Comparison of ENCODE assay signal across 1 cellular context in the genomic region with DNA sequence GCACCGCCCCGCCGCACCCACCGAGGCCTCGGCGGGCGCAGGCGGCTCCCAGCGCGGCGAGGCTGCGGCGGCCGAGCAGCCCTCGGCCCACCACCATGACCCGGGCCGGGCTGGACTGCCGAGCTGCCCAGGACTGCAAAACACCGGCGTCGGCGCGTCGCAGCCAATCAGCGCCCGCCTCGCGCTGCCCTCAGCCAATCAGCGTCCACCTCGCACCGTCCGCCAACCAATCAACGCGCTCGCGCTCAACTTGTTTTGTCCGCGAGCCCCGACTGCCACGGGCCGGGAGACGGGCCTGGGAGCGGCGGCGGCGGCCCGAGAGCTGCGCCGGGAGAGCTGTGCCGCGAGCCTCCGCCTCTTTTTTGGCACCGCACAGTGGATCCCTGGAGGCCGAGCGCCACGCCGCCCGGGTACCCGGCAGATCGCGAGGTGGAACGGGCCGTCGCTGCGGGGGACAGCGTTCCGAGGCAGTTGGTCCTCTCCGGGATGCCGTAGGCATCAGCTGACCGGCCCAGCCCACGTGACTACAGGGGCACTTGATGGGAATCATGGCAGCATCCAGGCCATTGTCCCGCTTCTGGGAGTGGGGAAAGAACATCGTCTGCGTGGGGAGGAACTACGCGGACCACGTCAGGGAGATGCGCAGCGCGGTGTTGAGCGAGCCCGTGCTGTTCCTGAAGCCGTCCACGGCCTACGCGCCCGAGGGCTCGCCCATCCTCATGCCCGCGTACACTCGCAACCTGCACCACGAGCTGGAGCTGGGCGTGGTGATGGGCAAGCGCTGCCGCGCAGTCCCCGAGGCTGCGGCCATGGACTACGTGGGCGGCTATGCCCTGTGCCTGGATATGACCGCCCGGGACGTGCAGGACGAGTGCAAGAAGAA.
TF ChIP-seq lines count a peak whose summit lies in the region.

A gene (plus strand): TSS at position 516 of the 883 bp plus-strand sequence. CDS start 33 bp downstream, at position 549.
A gene (minus strand): TSS at position 135 of the 883 bp plus-strand sequence. CDS start 38 bp downstream, at position 97.

TF ChIP-seq in HEK293, 187 proteins besides CTCF, POLR2A, EP300 and RAD21 (continued from another document):
- TF ChIP-seq ZEB2 (tag by site-specific recombination; IDR thresholded peaks at IDR 0.05) = peak; percentile 100
- TF ChIP-seq ZNF341 (tag by site-specific recombination; IDR thresholded peaks at IDR 0.05; ENCODE audit: low read depth) = peak; percentile 37
- TF ChIP-seq, protein P1, sequence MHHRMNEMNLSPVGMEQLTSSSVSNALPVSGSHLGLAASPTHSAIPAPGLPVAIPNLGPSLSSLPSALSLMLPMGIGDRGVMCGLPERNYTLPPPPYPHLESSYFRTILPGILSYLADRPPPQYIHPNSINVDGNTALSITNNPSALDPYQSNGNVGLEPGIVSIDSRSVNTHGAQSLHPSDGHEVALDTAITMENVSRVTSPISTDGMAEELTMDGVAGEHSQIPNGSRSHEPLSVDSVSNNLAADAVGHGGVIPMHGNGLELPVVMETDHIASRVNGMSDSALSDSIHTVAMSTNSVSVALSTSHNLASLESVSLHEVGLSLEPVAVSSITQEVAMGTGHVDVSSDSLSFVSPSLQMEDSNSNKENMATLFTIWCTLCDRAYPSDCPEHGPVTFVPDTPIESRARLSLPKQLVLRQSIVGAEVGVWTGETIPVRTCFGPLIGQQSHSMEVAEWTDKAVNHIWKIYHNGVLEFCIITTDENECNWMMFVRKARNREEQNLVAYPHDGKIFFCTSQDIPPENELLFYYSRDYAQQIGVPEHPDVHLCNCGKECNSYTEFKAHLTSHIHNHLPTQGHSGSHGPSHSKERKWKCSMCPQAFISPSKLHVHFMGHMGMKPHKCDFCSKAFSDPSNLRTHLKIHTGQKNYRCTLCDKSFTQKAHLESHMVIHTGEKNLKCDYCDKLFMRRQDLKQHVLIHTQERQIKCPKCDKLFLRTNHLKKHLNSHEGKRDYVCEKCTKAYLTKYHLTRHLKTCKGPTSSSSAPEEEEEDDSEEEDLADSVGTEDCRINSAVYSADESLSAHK (tag by site-specific recombination; IDR thresholded peaks at IDR 0.05) = peak; percentile 87
- TF ChIP-seq ZNF837 (tag by site-specific recombination; IDR thresholded peaks at IDR 0.05) = no peak
- TF ChIP-seq ZNF621 (tag by site-specific recombination; IDR thresholded peaks at IDR 0.05) = no peak
- TF ChIP-seq ZNF202 (tag by site-specific recombination; IDR thresholded peaks at IDR 0.05; ENCODE audit: borderline replicate concordance) = no peak
- peak; percentile 73 for TF ChIP-seq EGR2 (tag by site-specific recombination; IDR thresholded peaks at IDR 0.05; ENCODE audit: low read depth)
- TF ChIP-seq ZNF23 (tag by site-specific recombination; IDR thresholded peaks at IDR 0.05; ENCODE audit: borderline replicate concordance) = no peak
- TF ChIP-seq MYNN (tag by site-specific recombination; IDR thresholded peaks at IDR 0.05; ENCODE audit: borderline replicate concordance) = peak; percentile 45; the same call in 1 of the 2 replicates
- TF ChIP-seq, protein P2, sequence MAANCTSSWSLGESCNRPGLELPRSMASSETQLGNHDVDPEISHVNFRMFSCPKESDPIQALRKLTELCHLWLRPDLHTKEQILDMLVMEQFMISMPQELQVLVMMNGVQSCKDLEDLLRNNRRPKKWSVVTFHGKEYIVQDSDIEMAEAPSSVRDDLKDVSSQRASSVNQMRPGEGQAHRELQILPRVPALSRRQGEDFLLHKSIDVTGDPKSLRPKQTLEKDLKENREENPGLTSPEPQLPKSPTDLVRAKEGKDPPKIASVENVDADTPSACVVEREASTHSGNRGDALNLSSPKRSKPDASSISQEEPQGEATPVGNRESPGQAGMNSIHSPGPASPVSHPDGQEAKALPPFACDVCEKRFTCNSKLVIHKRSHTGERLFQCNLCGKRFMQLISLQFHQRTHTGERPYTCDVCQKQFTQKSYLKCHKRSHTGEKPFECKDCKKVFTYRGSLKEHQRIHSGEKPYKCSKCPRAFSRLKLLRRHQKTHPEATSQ (tag by site-specific recombination; IDR thresholded peaks at IDR 0.05) = peak; percentile 94
- TF ChIP-seq, protein P3, sequence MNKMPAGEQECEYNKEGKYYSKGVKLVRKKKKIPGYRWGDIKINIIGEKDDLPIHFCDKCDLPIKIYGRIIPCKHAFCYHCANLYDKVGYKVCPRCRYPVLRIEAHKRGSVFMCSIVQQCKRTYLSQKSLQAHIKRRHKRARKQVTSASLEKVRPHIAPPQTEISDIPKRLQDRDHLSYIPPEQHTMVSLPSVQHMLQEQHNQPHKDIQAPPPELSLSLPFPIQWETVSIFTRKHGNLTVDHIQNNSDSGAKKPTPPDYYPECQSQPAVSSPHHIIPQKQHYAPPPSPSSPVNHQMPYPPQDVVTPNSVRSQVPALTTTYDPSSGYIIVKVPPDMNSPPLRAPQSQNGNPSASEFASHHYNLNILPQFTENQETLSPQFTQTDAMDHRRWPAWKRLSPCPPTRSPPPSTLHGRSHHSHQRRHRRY (tag by site-specific recombination; IDR thresholded peaks at IDR 0.05) = peak; percentile 78; the same call in 1 of the 2 replicates
- TF ChIP-seq ZNF10 (tag by site-specific recombination; IDR thresholded peaks at IDR 0.05) = peak; percentile 73; the same call in 1 of the 2 replicates
- no peak for TF ChIP-seq ZNF544 (tag by site-specific recombination; IDR thresholded peaks at IDR 0.05)
- TF ChIP-seq TRIM28 (IDR thresholded peaks at IDR 0.05; ENCODE audit: borderline replicate concordance, low read length) = no peak
- no peak; the same call in 1 of the 2 replicates for TF ChIP-seq ZFP3 (tag by site-specific recombination; IDR thresholded peaks at IDR 0.05; ENCODE audit: low read depth)
- peak; percentile 99 for TF ChIP-seq ZFP37 (tag by site-specific recombination; IDR thresholded peaks at IDR 0.05)
- TF ChIP-seq ZNF555 (tag by site-specific recombination; conservative IDR thresholded peaks at IDR 0.05) = no peak
- TF ChIP-seq ZNF132 (tag by site-specific recombination; IDR thresholded peaks at IDR 0.05; ENCODE audit: borderline replicate concordance) = no peak
- no peak for TF ChIP-seq MZF1 (tag by site-specific recombination; IDR thresholded peaks at IDR 0.05; ENCODE audit: borderline replicate concordance)
- no peak for TF ChIP-seq ZNF112 (tag by site-specific recombination; IDR thresholded peaks at IDR 0.05)
- TF ChIP-seq ZNF585B (tag by site-specific recombination; IDR thresholded peaks at IDR 0.05) = no peak
- TF ChIP-seq SCRT1 (tag by site-specific recombination; IDR thresholded peaks at IDR 0.05; ENCODE audit: borderline replicate concordance) = peak; percentile 54; the same call in 1 of the 2 replicates
- TF ChIP-seq, protein P4, sequence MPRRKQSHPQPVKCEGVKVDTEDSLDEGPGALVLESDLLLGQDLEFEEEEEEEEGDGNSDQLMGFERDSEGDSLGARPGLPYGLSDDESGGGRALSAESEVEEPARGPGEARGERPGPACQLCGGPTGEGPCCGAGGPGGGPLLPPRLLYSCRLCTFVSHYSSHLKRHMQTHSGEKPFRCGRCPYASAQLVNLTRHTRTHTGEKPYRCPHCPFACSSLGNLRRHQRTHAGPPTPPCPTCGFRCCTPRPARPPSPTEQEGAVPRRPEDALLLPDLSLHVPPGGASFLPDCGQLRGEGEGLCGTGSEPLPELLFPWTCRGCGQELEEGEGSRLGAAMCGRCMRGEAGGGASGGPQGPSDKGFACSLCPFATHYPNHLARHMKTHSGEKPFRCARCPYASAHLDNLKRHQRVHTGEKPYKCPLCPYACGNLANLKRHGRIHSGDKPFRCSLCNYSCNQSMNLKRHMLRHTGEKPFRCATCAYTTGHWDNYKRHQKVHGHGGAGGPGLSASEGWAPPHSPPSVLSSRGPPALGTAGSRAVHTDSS (tag by site-specific recombination; IDR thresholded peaks at IDR 0.05) = no peak
- no peak for TF ChIP-seq ZNF366 (tag by site-specific recombination; conservative IDR thresholded peaks at IDR 0.05)
- peak; percentile 88 for TF ChIP-seq IKZF3 (tag by site-specific recombination; IDR thresholded peaks at IDR 0.05)
- no peak for TF ChIP-seq ZNF302 (tag by site-specific recombination; IDR thresholded peaks at IDR 0.05; ENCODE audit: low read depth)
TF ChIP-seq in HEK293: peak in this region for 99.
